1 cellular context compared by ENCODE assay signal in genomic region chr19:34172661-34173144, GRCh38.
TF ChIP-seq lines count a peak whose summit lies in the region.

No MANE protein-coding gene starts in this region.

TF ChIP-seq in HCT116, 20 proteins besides CTCF, POLR2A, EP300 and RAD21 (continued from another document):
- TF ChIP-seq EGR1 (IDR thresholded peaks at IDR 0.05; ENCODE audit: low read depth) (no peak), EZH2phosphoT487 (IDR thresholded peaks at IDR 0.05; ENCODE audit: borderline replicate concordance) (no peak), EZH2 (IDR thresholded peaks at IDR 0.05) (no peak)
